In the genomic region with DNA sequence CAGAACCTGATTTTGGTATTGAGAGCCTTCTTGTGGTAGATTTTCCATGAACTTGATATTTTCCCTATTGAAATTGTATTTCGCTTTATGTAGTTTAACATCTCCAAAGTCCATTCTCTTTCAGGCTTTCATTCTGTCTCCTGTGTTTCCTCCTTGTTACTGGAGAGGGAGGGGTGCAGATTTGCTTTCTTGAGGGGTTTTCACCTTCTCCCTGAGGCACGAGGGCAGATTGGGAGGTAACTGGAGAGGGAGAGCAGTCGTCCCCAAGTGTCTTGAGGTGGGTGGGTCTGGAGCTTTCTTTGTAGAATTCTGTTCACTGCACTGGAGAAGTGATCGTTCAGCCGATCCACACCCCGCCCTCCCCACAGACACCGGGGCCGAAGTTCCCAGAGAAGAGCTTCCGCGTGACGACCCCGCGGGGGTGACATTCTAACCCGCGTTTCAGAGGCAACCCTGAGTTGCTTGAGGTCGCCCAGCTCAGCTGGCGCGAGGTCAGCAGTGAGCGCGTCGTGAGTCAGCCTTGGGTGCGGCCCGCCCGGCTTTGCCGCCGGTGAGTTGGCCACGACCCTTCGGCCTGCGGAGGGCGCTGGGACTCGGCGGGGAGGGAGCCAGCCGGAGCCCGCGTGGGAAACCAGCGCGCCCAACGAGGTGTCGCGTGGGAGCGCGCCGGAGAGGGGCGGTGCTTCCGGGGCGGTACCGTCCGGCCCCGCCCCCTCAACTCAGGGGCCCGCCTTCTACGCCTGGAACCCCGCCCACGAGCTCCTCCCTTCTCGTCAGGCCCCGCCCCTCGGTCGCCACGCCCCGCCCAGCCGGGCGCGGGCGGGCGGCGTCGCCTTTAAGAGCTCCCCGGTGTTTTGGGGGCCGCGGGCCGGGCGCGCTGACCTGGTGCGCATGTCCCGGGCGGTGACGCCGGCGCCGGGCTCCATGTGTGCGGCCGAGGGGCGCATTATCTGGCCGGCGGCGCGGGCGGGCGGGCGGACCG, we compare ENCODE assay signal across 8 cellular contexts. TPM values are rescaled to one million over a fixed set of nuclear protein-coding genes. Genes with fewer than 3 reads are reported as not detected.
DNase-seq lines count a peak whose midpoint lies in the region; ATAC-seq, FAIRE-seq and TF ChIP-seq lines count a peak whose summit lies in the region.

A gene with protein sequence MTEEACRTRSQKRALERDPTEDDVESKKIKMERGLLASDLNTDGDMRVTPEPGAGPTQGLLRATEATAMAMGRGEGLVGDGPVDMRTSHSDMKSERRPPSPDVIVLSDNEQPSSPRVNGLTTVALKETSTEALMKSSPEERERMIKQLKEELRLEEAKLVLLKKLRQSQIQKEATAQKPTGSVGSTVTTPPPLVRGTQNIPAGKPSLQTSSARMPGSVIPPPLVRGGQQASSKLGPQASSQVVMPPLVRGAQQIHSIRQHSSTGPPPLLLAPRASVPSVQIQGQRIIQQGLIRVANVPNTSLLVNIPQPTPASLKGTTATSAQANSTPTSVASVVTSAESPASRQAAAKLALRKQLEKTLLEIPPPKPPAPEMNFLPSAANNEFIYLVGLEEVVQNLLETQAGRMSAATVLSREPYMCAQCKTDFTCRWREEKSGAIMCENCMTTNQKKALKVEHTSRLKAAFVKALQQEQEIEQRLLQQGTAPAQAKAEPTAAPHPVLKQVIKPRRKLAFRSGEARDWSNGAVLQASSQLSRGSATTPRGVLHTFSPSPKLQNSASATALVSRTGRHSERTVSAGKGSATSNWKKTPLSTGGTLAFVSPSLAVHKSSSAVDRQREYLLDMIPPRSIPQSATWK (plus strand): TSS at position 797 of the 982 bp plus-strand sequence. CDS start 59,671 bp downstream, outside the sequence.

- FAIRE-seq in bronchial epithelial cell (lab: Jason Lieb, UNC): no peak

- DNase-seq in NCI-H2171 (lab: John Stamatoyannopoulos, UW): peak; percentile 89
- DNase-seq in WTC11 (ENCODE audit: low spot score): peak; percentile 90
- peak; percentile 87 for DNase-seq in bronchial epithelial cell (ENCODE audit: low read depth)
- peak; percentile 95 to 96 (median 96) for DNase-seq in immature natural killer cell
- peak; percentile 83 for DNase-seq in smooth muscle cell of the brain vasculature (ENCODE audit: low read depth, low spot score)

- no peaks in the 10 kb centered on the region for H3K36me3 Mint-ChIP-seq in WTC11
- no peaks in the 10 kb centered on the region for H3K36me3 Mint-ChIP-seq in immature natural killer cell

- peaks cover 58% of the 10 kb centered on the region for H3K79me2 ChIP-seq in ACC112 (ENCODE audit: control insufficient read depth, insufficient read depth, low read length, unreplicated experiment)

- H3K4me3 ChIP-seq in ACC112 (ENCODE audit: low read depth, low read length): peak within 1 kb of the TSS; percentile 93
- H3K4me3 ChIP-seq in bronchial epithelial cell (ENCODE audit: low read depth, low read length): peak within 1 kb of the TSS; percentile 82

- H3K36me3 ChIP-seq in ACC112 (ENCODE audit: insufficient read depth, low read length) (no peaks in the 10 kb centered on the region), bronchial epithelial cell (ENCODE audit: control insufficient read depth, insufficient read depth, low read length) (no peaks in the 10 kb centered on the region)

- H2AFZ ChIP-seq in ACC112 (ENCODE audit: low read length, unreplicated experiment): peak within 1 kb of the TSS; percentile 43

- H3K27ac ChIP-seq in ACC112 (ENCODE audit: low read depth, low read length): peak within 1 kb of the TSS; percentile 91

- POLR2A ChIA-PET in WTC11 (lab: Charles Lee): interaction anchor here (0.6 to 1.5 kb wide), 21 partner anchors 8 to 468 kb away, joined by 3 to 9 read pairs (median 4); no protein-coding TSS in a partner anchor

- H3K27ac Mint-ChIP-seq in WTC11: peak within 1 kb of the TSS; percentile 96
- H3K27ac Mint-ChIP-seq in immature natural killer cell: peak within 1 kb of the TSS; percentile 93 to 99 (median 96)

- CTCF ChIA-PET in WTC11 (lab: Charles Lee): interaction anchor here (0.7 to 3.6 kb wide), 17 partner anchors 9 to 180 kb away, joined by 3 to 22 read pairs (median 5); no protein-coding TSS in a partner anchor

- H3K27me3 Mint-ChIP-seq in WTC11 (ENCODE audit: low read depth) (peaks cover 7% of the 10 kb centered on the region; the same call in 1 of the 2 replicates), immature natural killer cell (ENCODE audit: low read depth in 3 of 3) (peaks cover 6 to 25% (median 8%) of the 10 kb centered on the region in 3 donors)

- peak within 1 kb of the TSS; percentile 96 for H3K4me3 Mint-ChIP-seq in WTC11
- peak within 1 kb of the TSS; percentile 92 to 99 (median 97) for H3K4me3 Mint-ChIP-seq in immature natural killer cell

- ATAC-seq in GM18520 (IDR thresholded peaks at IDR 0.05; ENCODE audit: unreplicated experiment) (peak; percentile 69), HG03064 (IDR thresholded peaks at IDR 0.05; ENCODE audit: low read depth, unreplicated experiment) (peak; percentile 61), WTC11 (peak; percentile 81)

- no peak for TF ChIP-seq CTCF in WTC11 (IDR thresholded peaks at IDR 0.05)
- TF ChIP-seq CTCF in bronchial epithelial cell (IDR thresholded peaks at IDR 0.05; ENCODE audit: insufficient read depth, low read length, severe bottlenecking): peak; percentile 50

- H3K9me3 Mint-ChIP-seq in WTC11: no peaks in the 10 kb centered on the region
- no peaks in the 10 kb centered on the region for H3K9me3 Mint-ChIP-seq in immature natural killer cell

- H3K4me1 Mint-ChIP-seq in WTC11 (peaks cover 48% of the 10 kb centered on the region), immature natural killer cell (peaks cover 67 to 73% of the 10 kb centered on the region in 2 donors)

- peaks cover 33% of the 10 kb centered on the region for H3K4me1 ChIP-seq in ACC112 (ENCODE audit: control insufficient read depth, insufficient read depth, low read length, unreplicated experiment)

- H3K27me3 ChIP-seq in ACC112 (ENCODE audit: insufficient read depth, low read length) (no peaks in the 10 kb centered on the region), bronchial epithelial cell (ENCODE audit: control insufficient read depth, insufficient read depth, low read length) (no peaks in the 10 kb centered on the region)

TF ChIP-seq in WTC11, 78 proteins besides CTCF, POLR2A, EP300 and RAD21 (continues in another document):
- TF ChIP-seq ATF3 (CRISPR knock-in tag; conservative IDR thresholded peaks at IDR 0.05) (no peak), ZNF425 (CRISPR knock-in tag; conservative IDR thresholded peaks at IDR 0.05) (no peak), NR1H2 (CRISPR knock-in tag; IDR thresholded peaks at IDR 0.05) (no peak), JAZF1 (CRISPR knock-in tag; IDR thresholded peaks at IDR 0.05) (no peak), RORB (CRISPR knock-in tag; IDR thresholded peaks at IDR 0.05) (no peak), IRF1 (CRISPR knock-in tag; IDR thresholded peaks at IDR 0.05) (peak; percentile 90), SP1 (CRISPR knock-in tag; conservative IDR thresholded peaks at IDR 0.05) (peak; percentile 91), ZNF138 (CRISPR knock-in tag; conservative IDR thresholded peaks at IDR 0.05) (no peak), RELA (CRISPR knock-in tag; IDR thresholded peaks at IDR 0.05; ENCODE audit: borderline replicate concordance) (peak; percentile 94; the same call in 1 of the 2 replicates), ELF4 (CRISPR knock-in tag; IDR thresholded peaks at IDR 0.05; ENCODE audit: low read depth) (no peak), ESRRA (CRISPR knock-in tag; IDR thresholded peaks at IDR 0.05; ENCODE audit: borderline replicate concordance) (0 out of 2 replicates have a peak, but pooled peaks have one; percentile 48), ZNF416 (CRISPR knock-in tag; IDR thresholded peaks at IDR 0.05) (peak; percentile 71; the same call in 1 of the 2 replicates), ATF1 (CRISPR knock-in tag; IDR thresholded peaks at IDR 0.05) (peak; percentile 89; the same call in 1 of the 2 replicates)
- TF ChIP-seq, protein P1, sequence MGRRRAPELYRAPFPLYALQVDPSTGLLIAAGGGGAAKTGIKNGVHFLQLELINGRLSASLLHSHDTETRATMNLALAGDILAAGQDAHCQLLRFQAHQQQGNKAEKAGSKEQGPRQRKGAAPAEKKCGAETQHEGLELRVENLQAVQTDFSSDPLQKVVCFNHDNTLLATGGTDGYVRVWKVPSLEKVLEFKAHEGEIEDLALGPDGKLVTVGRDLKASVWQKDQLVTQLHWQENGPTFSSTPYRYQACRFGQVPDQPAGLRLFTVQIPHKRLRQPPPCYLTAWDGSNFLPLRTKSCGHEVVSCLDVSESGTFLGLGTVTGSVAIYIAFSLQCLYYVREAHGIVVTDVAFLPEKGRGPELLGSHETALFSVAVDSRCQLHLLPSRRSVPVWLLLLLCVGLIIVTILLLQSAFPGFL (CRISPR knock-in tag; IDR thresholded peaks at IDR 0.05; ENCODE audit: borderline replicate concordance): 0 out of 2 replicates have a peak, but pooled peaks have one; percentile 79

RNA-seq across cellular contexts. Expression of the gene that starts here (rescaled TPM):
- total RNA-seq in WTC11 (2021) (186 to 209 TPM (median 189 TPM) in 3 replicates), bronchial epithelial cell (48.4 and 49.0 TPM in 2 replicates)
- polyA plus RNA-seq in immature natural killer cell: 10 to 100 TPM in 2 of 3 donors, 1 to 10 TPM in 1; 8.8 to 48.5 (median 21.0) TPM

Comparison
In these comparisons a context has a peak if more than half of its experiments do, and no peak if none do; other contexts are left out.
1. Peak in every context shown above with its lines: DNase-seq, ATAC-seq, H3K4me3 ChIP-seq and H3K27ac ChIP-seq.